20 cellular contexts compared by ENCODE assay signal in genomic region chr10:7345717-7346116, GRCh38.
"Had no signal": no experiment of that assay in that cellular context is flagged by ENCODE, and none has a peak within 500 bp of the region (broad histone marks: within the 10 kb centered on the region; RNA-seq: fewer than 3 reads in every experiment).

No MANE protein-coding gene starts in this region.

- DNase-seq: activated B cell treated with CpG ODN at 0.5 μM for 24 hours; activated CD4-positive, alpha-beta T cell treated with anti-CD3 and anti-CD28 coated beads for 36 hours; activated CD4-positive, alpha-beta T cell treated with anti-CD3 and anti-CD28 coated beads, Interleukin-2, amount 50 U/mL, for 4 hours; activated CD8-positive, alpha-beta memory T cell treated with anti-CD3 and anti-CD28 coated beads for 24 hours; activated CD8-positive, alpha-beta memory T cell treated with anti-CD3 and anti-CD28 coated beads, Interleukin-2, amount 50 U/mL, for 48 hours; activated effector memory CD4-positive, alpha-beta T cell treated with Interleukin-2 at 50 U/mL for 16 hours; activated naive CD4-positive, alpha-beta T cell treated with anti-CD3 and anti-CD28 coated beads, Interleukin-2, amount 10 ng/mL, durations not matched to agents 7 days and 5 days; activated naive CD8-positive, alpha-beta T cell treated with anti-CD3 and anti-CD28 coated beads, Interleukin-2, amount 50 U/mL, for 24 hours; activated T-cell treated with anti-CD3 and anti-CD28 coated beads, Interleukin-2, amount 50 U/mL, for 48 hours; effector memory CD4-positive, alpha-beta T cell; foreskin melanocyte; mammary epithelial cell; naive thymus-derived CD8-positive, alpha-beta T cell; stimulated activated CD4-positive, alpha-beta T cell treated with anti-CD3 and anti-CD28 coated beads, Interleukin-12 subunit alpha, Interleukin-12 subunit beta, amount 100 ng/mL, for 4 hours; stimulated activated CD4-positive, alpha-beta T cell treated with anti-CD3 and anti-CD28 coated beads, Interleukin-4, amount 100 ng/mL, for 4 hours; substantia nigra; T1000; tibial artery had no signal

- H3K4me1 ChIP-seq: tibial artery had no signal

- FAIRE-seq: islet of Langerhans had no signal

- H3K27me3 ChIP-seq: cardiac muscle cell, tibial artery had no signal

- H3K36me3 ChIP-seq: cardiac muscle cell, tibial artery had no signal

- H3K27ac ChIP-seq: cardiac muscle cell, tibial artery had no signal

- H3K9me3 ChIP-seq: tibial artery had no signal

- H3K4me3 ChIP-seq: cardiac muscle cell, tibial artery had no signal

- ATAC-seq: activated CD4-positive, alpha-beta T cell treated with anti-CD3 and anti-CD28 coated beads for 36 hours; activated naive CD8-positive, alpha-beta T cell treated with anti-CD3 and anti-CD28 coated beads, Interleukin-2, amount 50 U/mL, for 24 hours; naive thymus-derived CD8-positive, alpha-beta T cell had no signal
